Comparison of ENCODE assay signal across 1 cellular context in the genomic region with DNA sequence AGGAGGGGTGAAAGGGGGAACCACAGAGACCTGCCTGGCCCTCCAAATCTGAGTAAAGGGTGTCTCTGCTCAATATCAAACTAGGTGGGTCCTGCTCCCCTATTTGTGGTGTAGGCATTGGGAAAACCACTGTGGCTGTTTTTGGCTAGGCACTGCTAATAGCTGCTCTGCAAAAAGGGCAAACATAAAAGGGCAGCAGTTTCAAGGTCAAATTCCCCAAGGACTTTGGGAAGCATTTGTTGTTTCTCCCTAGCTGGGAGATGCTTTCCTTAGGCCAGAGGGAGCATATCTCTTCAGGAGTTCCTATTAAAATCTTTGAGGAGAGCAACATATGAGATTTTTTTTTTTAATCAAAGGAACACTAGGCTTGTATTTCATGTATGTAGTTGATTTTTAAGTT.
TF ChIP-seq lines count a peak whose summit lies in the region.

No MANE protein-coding gene starts in this region.

TF ChIP-seq in K562, 482 proteins besides CTCF, POLR2A, EP300 and RAD21:
- TF ChIP-seq, protein P1, sequence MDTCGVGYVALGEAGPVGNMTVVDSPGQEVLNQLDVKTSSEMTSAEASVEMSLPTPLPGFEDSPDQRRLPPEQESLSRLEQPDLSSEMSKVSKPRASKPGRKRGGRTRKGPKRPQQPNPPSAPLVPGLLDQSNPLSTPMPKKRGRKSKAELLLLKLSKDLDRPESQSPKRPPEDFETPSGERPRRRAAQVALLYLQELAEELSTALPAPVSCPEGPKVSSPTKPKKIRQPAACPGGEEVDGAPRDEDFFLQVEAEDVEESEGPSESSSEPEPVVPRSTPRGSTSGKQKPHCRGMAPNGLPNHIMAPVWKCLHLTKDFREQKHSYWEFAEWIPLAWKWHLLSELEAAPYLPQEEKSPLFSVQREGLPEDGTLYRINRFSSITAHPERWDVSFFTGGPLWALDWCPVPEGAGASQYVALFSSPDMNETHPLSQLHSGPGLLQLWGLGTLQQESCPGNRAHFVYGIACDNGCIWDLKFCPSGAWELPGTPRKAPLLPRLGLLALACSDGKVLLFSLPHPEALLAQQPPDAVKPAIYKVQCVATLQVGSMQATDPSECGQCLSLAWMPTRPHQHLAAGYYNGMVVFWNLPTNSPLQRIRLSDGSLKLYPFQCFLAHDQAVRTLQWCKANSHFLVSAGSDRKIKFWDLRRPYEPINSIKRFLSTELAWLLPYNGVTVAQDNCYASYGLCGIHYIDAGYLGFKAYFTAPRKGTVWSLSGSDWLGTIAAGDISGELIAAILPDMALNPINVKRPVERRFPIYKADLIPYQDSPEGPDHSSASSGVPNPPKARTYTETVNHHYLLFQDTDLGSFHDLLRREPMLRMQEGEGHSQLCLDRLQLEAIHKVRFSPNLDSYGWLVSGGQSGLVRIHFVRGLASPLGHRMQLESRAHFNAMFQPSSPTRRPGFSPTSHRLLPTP (IDR thresholded peaks at IDR 0.05; ENCODE audit: borderline replicate concordance, extremely low read depth, insufficient read length), result no peak
- TF ChIP-seq ESRRA (IDR thresholded peaks at IDR 0.05; ENCODE audit: borderline replicate concordance, low read depth) (peak; percentile 35; the same call in 1 of the 2 replicates), HDAC1 (IDR thresholded peaks at IDR 0.05) (no peak), HDAC6 (IDR thresholded peaks at IDR 0.05; ENCODE audit: low read depth, low read length) (no peak)
